ENCODE assay signal across 26 cellular contexts in the genomic region with DNA sequence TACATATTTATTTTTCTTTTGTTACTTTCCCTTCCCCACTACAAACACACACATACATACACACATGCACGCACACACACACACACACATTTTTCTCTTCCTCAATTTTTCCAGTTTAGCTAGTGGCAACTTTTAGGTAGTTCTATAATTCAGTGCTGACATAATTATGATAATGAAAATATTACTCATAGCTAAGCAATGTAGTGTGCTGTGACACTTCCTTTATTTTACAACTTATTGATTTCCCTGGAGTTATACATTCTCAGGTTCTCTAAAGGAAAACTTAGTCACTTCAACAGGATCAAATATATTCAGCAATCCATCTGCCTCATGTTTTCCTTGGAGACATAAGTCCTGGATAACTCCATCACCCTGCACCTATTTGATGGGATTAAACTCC.
DNase-seq lines count a peak whose midpoint lies in the region; ATAC-seq and TF ChIP-seq lines count a peak whose summit lies in the region.
"Had no signal": no experiment of that assay in that cellular context is flagged by ENCODE, and none has a peak within 500 bp of the region (broad histone marks: within the 10 kb centered on the region; RNA-seq: fewer than 3 reads in every experiment).

No MANE protein-coding gene starts in this region.

- H3K9me3 ChIP-seq in GM23248 (ENCODE audit: low read depth) (no peaks in the 10 kb centered on the region), PC-3 (ENCODE audit: low read length) (no peaks in the 10 kb centered on the region)
- H3K9me3 ChIP-seq: lower lobe of right lung, ovary had no signal

- no peak overlapping the region for H3K4me2 ChIP-seq in GM23248 (ENCODE audit: unreplicated experiment)
- H3K4me2 ChIP-seq in PC-3 (ENCODE audit: low read length), result no peak overlapping the region
- H3K4me2 ChIP-seq: BLaER1 had no signal

- H3K36me3 ChIP-seq in GM23248 (ENCODE audit: low read depth) (no peaks in the 10 kb centered on the region), PC-3 (ENCODE audit: low read depth, low read length) (no peaks in the 10 kb centered on the region)
- H3K36me3 ChIP-seq: BLaER1, heart left ventricle, lower lobe of right lung, ovary, tibial nerve had no signal

- no peaks in the 10 kb centered on the region for H3K9me2 ChIP-seq in GM23248 (ENCODE audit: insufficient read depth)
- no peaks in the 10 kb centered on the region for H3K9me2 ChIP-seq in PC-3 (replicated peaks; ENCODE audit: low read length)

- H3K27me3 ChIP-seq in GM23248 (replicated peaks; ENCODE audit: insufficient read depth), result no peaks in the 10 kb centered on the region
- H3K27me3 ChIP-seq in PC-3 (ENCODE audit: low read length), result no peaks in the 10 kb centered on the region
- H3K27me3 ChIP-seq: BLaER1, heart left ventricle, ovary, tibial nerve had no signal

- no peaks in the 10 kb centered on the region for H3K79me2 ChIP-seq in GM23248 (ENCODE audit: insufficient read depth)
- no peaks in the 10 kb centered on the region for H3K79me2 ChIP-seq in PC-3 (ENCODE audit: low read length)

- H3K4me1 Mint-ChIP-seq in endothelial cell (ENCODE audit: unreplicated experiment), result peaks cover 26% of the 10 kb centered on the region
- H3K4me1 Mint-ChIP-seq in mesothelial cell of epicardium, result peaks cover 17% of the 10 kb centered on the region
- H3K4me1 Mint-ChIP-seq: activated CD8-positive, alpha-beta memory T cell treated with anti-CD3 and anti-CD28 coated beads, Interleukin-2, amount 10 ng/mL, durations not matched to agents 7 days and 5 days had no signal

- peaks cover 18% of the 10 kb centered on the region for H3K4me1 ChIP-seq in GM23248 (ENCODE audit: insufficient read depth)
- no peaks in the 10 kb centered on the region for H3K4me1 ChIP-seq in PC-3 (ENCODE audit: insufficient read depth, low read length)
- H3K4me1 ChIP-seq: lower lobe of right lung had no signal

- WGBS in GM23248 (ENCODE audit: low coverage in 1 of 2, low lambda C conversion rate in 2 of 2, missing lambda C conversion rate in 2 of 2), 2 experiments, result 80 to 84% methylated on average over 1 of the region's 1 CpG

- no peak overlapping the region for H3K27ac ChIP-seq in GM23248
- H3K27ac ChIP-seq in PC-3 (ENCODE audit: low read length), result peak overlapping the region; percentile 45
- H3K27ac ChIP-seq: BLaER1, heart left ventricle, lower lobe of right lung, ovary, tibial nerve had no signal

- H3K27ac Mint-ChIP-seq in endothelial cell (ENCODE audit: unreplicated experiment) (peak overlapping the region; percentile 89), mesothelial cell of epicardium (no peak overlapping the region)
- H3K27ac Mint-ChIP-seq: activated CD8-positive, alpha-beta memory T cell treated with anti-CD3 and anti-CD28 coated beads, Interleukin-2, amount 10 ng/mL, durations not matched to agents 7 days and 5 days; activated T-cell treated with anti-CD3 and anti-CD28 coated beads, Interleukin-2, amount 50 U/mL, for 72 hours; brain; nephron had no signal

- ATAC-seq in PC-3 (peak; percentile 86), GM18909 (IDR thresholded peaks at IDR 0.05; ENCODE audit: poor library complexity, unreplicated experiment) (no peak)
- ATAC-seq: activated CD8-positive, alpha-beta memory T cell treated with anti-CD3 and anti-CD28 coated beads, Interleukin-2, amount 10 ng/mL, durations not matched to agents 7 days and 5 days; activated T-cell treated with anti-CD3 and anti-CD28 coated beads, Interleukin-2, amount 50 U/mL, for 72 hours; heart left ventricle; lower lobe of right lung had no signal

- TF ChIP-seq CTCF in PC-3 (conservative IDR thresholded peaks at IDR 0.05; ENCODE audit: low read depth, low read length) (no peak), endothelial cell (IDR thresholded peaks at IDR 0.05; ENCODE audit: unreplicated experiment) (no peak), mesothelial cell of epicardium (IDR thresholded peaks at IDR 0.05; ENCODE audit: unreplicated experiment) (no peak)

- DNase-seq in CD1c-positive myeloid dendritic cell (ENCODE audit: extremely low spot score), result peak; percentile 28
- DNase-seq in GM23248, result peak; percentile 5
- DNase-seq in PC-3, result peak; percentile 45
- no peak for DNase-seq in endothelial cell (ENCODE audit: low spot score)
- DNase-seq in mesothelial cell of epicardium (ENCODE audit: low spot score in 2 of 2, unreplicated experiment in 2 of 2), result no peak
- no peak for DNase-seq in T-helper 9 cell
- DNase-seq in NCI-H2196 (lab: John Stamatoyannopoulos, UW; ENCODE audit: unreplicated experiment), result no peak
- DNase-seq: activated CD4-positive, alpha-beta T cell treated with anti-CD3 and anti-CD28 coated beads, Interleukin-2, amount 50 U/mL, for 1 hour; activated CD8-positive, alpha-beta memory T cell treated with anti-CD3 and anti-CD28 coated beads, Interleukin-2, amount 10 ng/mL, durations not matched to agents 7 days and 5 days; activated naive CD4-positive, alpha-beta T cell; activated T-cell treated with anti-CD3 and anti-CD28 coated beads, Interleukin-2, amount 50 U/mL, for 72 hours; DND-41; erythroblast; heart left ventricle; IMR-90; lower lobe of right lung; NCI-H2029 treated with DMSO at 0.1 percent for 48 hours; NCI-H226; NCI-H748 treated with DMSO at 0.1 percent for 48 hours; ovary; T-helper 2 cell had no signal

- H4K20me1 ChIP-seq in GM23248 (ENCODE audit: insufficient read depth), result no peaks in the 10 kb centered on the region
- no peaks in the 10 kb centered on the region for H4K20me1 ChIP-seq in PC-3 (ENCODE audit: low read length)
- H4K20me1 ChIP-seq: BLaER1 had no signal

- H3K9ac ChIP-seq in GM23248 (no peak overlapping the region), PC-3 (ENCODE audit: low read length) (no peak overlapping the region)
- H3K9ac ChIP-seq: BLaER1 had no signal

- POLR2A ChIA-PET in PC-3 (lab: Charles Lee; ENCODE audit: unreplicated experiment), result no interaction called here

- in situ Hi-C loops in GM23248 (cut with MboI), result no loop called here

- no TSS peak for BruUV-seq in PC-3 (replicated peaks; lab: Mats Ljungman, UMichigan)

- CTCF ChIA-PET in PC-3 (lab: Charles Lee), result no interaction called here

- H3K4me3 Mint-ChIP-seq in endothelial cell (ENCODE audit: unreplicated experiment) (no peak overlapping the region), mesothelial cell of epicardium (no peak overlapping the region)
- H3K4me3 Mint-ChIP-seq: activated CD8-positive, alpha-beta memory T cell treated with anti-CD3 and anti-CD28 coated beads, Interleukin-2, amount 10 ng/mL, durations not matched to agents 7 days and 5 days; activated T-cell treated with anti-CD3 and anti-CD28 coated beads, Interleukin-2, amount 50 U/mL, for 72 hours; brain; nephron had no signal

- intact Hi-C loops in PC-3 (cut with micrococcal nuclease), result loop anchor here (5.0 kb wide), 1 partner anchor 435 kb away; no protein-coding TSS in a partner anchor

- H3K27me3 Mint-ChIP-seq in endothelial cell (ENCODE audit: unreplicated experiment), result peaks cover 3% of the 10 kb centered on the region
- H3K27me3 Mint-ChIP-seq in mesothelial cell of epicardium (ENCODE audit: low read depth), result no peaks in the 10 kb centered on the region
- H3K27me3 Mint-ChIP-seq: activated CD8-positive, alpha-beta memory T cell treated with anti-CD3 and anti-CD28 coated beads, Interleukin-2, amount 10 ng/mL, durations not matched to agents 7 days and 5 days had no signal

- no peak overlapping the region for H3K4me3 ChIP-seq in GM23248
- no peak overlapping the region for H3K4me3 ChIP-seq in PC-3 (ENCODE audit: low read length)
- H3K4me3 ChIP-seq: BLaER1, heart left ventricle, lower lobe of right lung, ovary, tibial nerve had no signal

- H3F3A ChIP-seq in GM23248 (ENCODE audit: insufficient read depth) (no peaks in the 10 kb centered on the region), PC-3 (ENCODE audit: low read length, unreplicated experiment) (no peaks in the 10 kb centered on the region)

- H2AFZ ChIP-seq in GM23248, result no peak overlapping the region
- H2AFZ ChIP-seq in PC-3 (ENCODE audit: low read length), result no peak overlapping the region

- H3K9me3 Mint-ChIP-seq in endothelial cell (ENCODE audit: unreplicated experiment) (no peaks in the 10 kb centered on the region), mesothelial cell of epicardium (peaks cover 16% of the 10 kb centered on the region)

- H3K36me3 Mint-ChIP-seq in endothelial cell (ENCODE audit: low read depth, unreplicated experiment) (no peaks in the 10 kb centered on the region), mesothelial cell of epicardium (peaks cover 5% of the 10 kb centered on the region)
- H3K36me3 Mint-ChIP-seq: activated CD8-positive, alpha-beta memory T cell treated with anti-CD3 and anti-CD28 coated beads, Interleukin-2, amount 10 ng/mL, durations not matched to agents 7 days and 5 days had no signal

Comparison
In these comparisons a context has a peak if more than half of its experiments do, and no peak if none do; other contexts are left out.
1. DNase-seq: peak in CD1c-positive myeloid dendritic cell (single experiment), GM23248 (single experiment) and PC-3 (single experiment); none in endothelial cell (single experiment), mesothelial cell of epicardium (0 of 2), T-helper 9 cell (single experiment) and NCI-H2196 (single experiment).